8 cellular contexts compared by ENCODE assay signal in genomic region chr11:3021125-3021524, GRCh38. TPM values are rescaled to one million over a fixed set of nuclear protein-coding genes. Genes with fewer than 3 reads are reported as not detected.
DNase-seq lines count a peak whose midpoint lies in the region; ATAC-seq and TF ChIP-seq lines count a peak whose summit lies in the region.

No MANE protein-coding gene starts in this region.

- no peak for ATAC-seq in GM21423 (IDR thresholded peaks at IDR 0.05; ENCODE audit: unreplicated experiment)

- H3K9me3 ChIP-seq in BLaER1 treated with 17β-estradiol and CSF1 and Interleukin-3, amounts not matched to agents 10 nM and 100 nM (replicated peaks in 1 of 11): no peaks in the 10 kb centered on the region

- peak overlapping the region in 4 of 11 experiments; percentile 7 to 57 (median 31); a peak in 4 of 22 replicates for H3K9ac ChIP-seq in BLaER1 treated with 17β-estradiol and CSF1 and Interleukin-3, amounts not matched to agents 10 nM and 100 nM

- peaks cover 0 to 25% (median 0%) of the 10 kb centered on the region in 11 experiments; a peak in 4 of 22 replicates for H4K20me1 ChIP-seq in BLaER1 treated with 17β-estradiol and CSF1 and Interleukin-3, amounts not matched to agents 10 nM and 100 nM

- H3K27me3 ChIP-seq in BLaER1 treated with 17β-estradiol and CSF1 and Interleukin-3, amounts not matched to agents 10 nM and 100 nM: no peaks in the 10 kb centered on the region

- H3K4me3 ChIP-seq in BLaER1 treated with 17β-estradiol and CSF1 and Interleukin-3, amounts not matched to agents 10 nM and 100 nM: no peak overlapping the region
- no peak overlapping the region for H3K4me3 ChIP-seq in choroid plexus epithelial cell (ENCODE audit: low read depth, low read length)

- H3K27ac ChIP-seq in BLaER1 treated with 17β-estradiol and CSF1 and Interleukin-3, amounts not matched to agents 10 nM and 100 nM: peak overlapping the region in 9 of 11 experiments; percentile 81 to 95 (median 91); a peak in 16 of 22 replicates

- DNase-seq in RKO (ENCODE audit: low spot score) (peak; percentile 35), choroid plexus epithelial cell (ENCODE audit: low read depth) (peak; percentile 72), lung microvascular endothelial cell (ENCODE audit: low read depth in 2 of 2) (peak; percentile 23 to 64), NCI-H2171 treated with DMSO at 0.1 percent for 48 hours (lab: John Stamatoyannopoulos, UW) (no peak), NCI-H187 (lab: John Stamatoyannopoulos, UW) (no peak)

- H3K36me3 ChIP-seq in BLaER1 treated with 17β-estradiol and CSF1 and Interleukin-3, amounts not matched to agents 10 nM and 100 nM: peaks cover 69 to 83% (median 74%) of the 10 kb centered on the region in 11 experiments

- peak; percentile 63 for TF ChIP-seq CTCF in GM12874 (IDR thresholded peaks at IDR 0.05; ENCODE audit: insufficient read depth, low read depth, low read length)
- TF ChIP-seq CTCF in choroid plexus epithelial cell (conservative IDR thresholded peaks at IDR 0.05; ENCODE audit: low read depth, low read length): peak; percentile 82

- peak overlapping the region in 6 of 11 experiments; percentile 32 to 80 (median 76); a peak in 5 of 22 replicates for H3K4me2 ChIP-seq in BLaER1 treated with 17β-estradiol and CSF1 and Interleukin-3, amounts not matched to agents 10 nM and 100 nM

- H3K4me1 ChIP-seq in BLaER1 treated with 17β-estradiol and CSF1 and Interleukin-3, amounts not matched to agents 10 nM and 100 nM: peaks cover 23 to 56% (median 41%) of the 10 kb centered on the region in 10 experiments

RNA-seq across cellular contexts. Expression of gene NAP1L4, which starts 29.0 kb away (rescaled TPM):
- total RNA-seq in lung microvascular endothelial cell: 87.8 and 103 TPM in 2 replicates

RNA-seq across cellular contexts. Expression of gene CARS1, which starts 36.1 kb away (rescaled TPM):
- total RNA-seq in lung microvascular endothelial cell: 27.7 and 42.1 TPM in 2 replicates

Comparison
In these comparisons a context has a peak if more than half of its experiments do, and no peak if none do; other contexts are left out.
1. DNase-seq: peak in RKO (single experiment), choroid plexus epithelial cell (single experiment) and lung microvascular endothelial cell (2 of 2); none in NCI-H2171 treated with DMSO at 0.1 percent for 48 hours (single experiment) and NCI-H187 (0 of 2).